8 cellular contexts compared by ENCODE assay signal in genomic region chrX:46574337-46574940, GRCh38. TPM values are rescaled to one million over a fixed set of nuclear protein-coding genes. Genes with fewer than 3 reads are reported as not detected.
DNase-seq lines count a peak whose midpoint lies in the region; ATAC-seq and TF ChIP-seq lines count a peak whose summit lies in the region.

No MANE protein-coding gene starts in this region.

- peak overlapping the region; percentile 74 for H3K4me3 ChIP-seq in HUES48 (ENCODE audit: low read depth, low read length)

- no peak for TF ChIP-seq POLR2A in erythroblast (IDR thresholded peaks at IDR 0.05; ENCODE audit: low read length)

- no peak overlapping the region for H3K27ac ChIP-seq in HUES48 (ENCODE audit: low read depth, low read length)

- H3K27me3 ChIP-seq in HUES48 (ENCODE audit: control insufficient read depth, insufficient read depth, low read length) = peaks cover 22% of the 10 kb centered on the region

- CTCF ChIA-PET in activated CD4-positive, alpha-beta T cell treated with anti-CD3 and anti-CD28 coated beads, Interleukin-2, amount 10 ng/mL, durations not matched to agents 7 days and 5 days (lab: Charles Lee) = interaction anchor here (0.6 kb wide), 1 partner anchor 165 kb away, joined by 3 read pairs; no protein-coding TSS in a partner anchor

- TF ChIP-seq CTCF in neural crest cell (conservative IDR thresholded peaks at IDR 0.05) = no peak

- peaks cover 24% of the 10 kb centered on the region for H3K36me3 Mint-ChIP-seq in activated CD4-positive, alpha-beta T cell treated with anti-CD3 and anti-CD28 coated beads, Interleukin-2, amount 10 ng/mL, durations not matched to agents 7 days and 5 days (ENCODE audit: low read depth)
- H3K36me3 Mint-ChIP-seq in neural crest cell (ENCODE audit: low read depth) = peaks cover 5% of the 10 kb centered on the region

- peak; percentile 9 for DNase-seq in NCI-H2196 (lab: John Stamatoyannopoulos, UW; ENCODE audit: unreplicated experiment)
- no peak for DNase-seq in NCI-H2196 treated with DMSO at 0.1 percent for 48 hours (lab: John Stamatoyannopoulos, UW; ENCODE audit: unreplicated experiment)
- peak; percentile 30 for DNase-seq in activated CD4-positive, alpha-beta T cell treated with anti-CD3 and anti-CD28 coated beads, Interleukin-2, amount 10 ng/mL, durations not matched to agents 7 days and 5 days
- peak; percentile 15 to 36 for DNase-seq in erythroblast (lab: John Stamatoyannopoulos, UW)
- DNase-seq in neural crest cell (ENCODE audit: low read depth, low spot score) = peak; percentile 2
- DNase-seq in glomerular visceral epithelial cell (ENCODE audit: extremely low spot score) = no peak

- peaks cover 26% of the 10 kb centered on the region for H3K4me1 ChIP-seq in HUES48 (ENCODE audit: control insufficient read depth, insufficient read depth, low read length)

- peak overlapping the region; percentile 89 for H3K27ac Mint-ChIP-seq in activated CD4-positive, alpha-beta T cell treated with anti-CD3 and anti-CD28 coated beads, Interleukin-2, amount 10 ng/mL, durations not matched to agents 7 days and 5 days
- no peak overlapping the region for H3K27ac Mint-ChIP-seq in neural crest cell (ENCODE audit: unreplicated experiment)

- H3K4me1 Mint-ChIP-seq in activated CD4-positive, alpha-beta T cell treated with anti-CD3 and anti-CD28 coated beads, Interleukin-2, amount 10 ng/mL, durations not matched to agents 7 days and 5 days = peaks cover 44% of the 10 kb centered on the region
- H3K4me1 Mint-ChIP-seq in neural crest cell = peaks cover 25% of the 10 kb centered on the region

- peaks cover 5% of the 10 kb centered on the region; the same call in 1 of the 2 replicates for H3K36me3 ChIP-seq in HUES48 (ENCODE audit: control insufficient read depth, insufficient read depth, low read length)

- no peaks in the 10 kb centered on the region for H3K9me3 ChIP-seq in HUES48 (ENCODE audit: control insufficient read depth, insufficient read depth, low read length)

- peak overlapping the region; percentile 81 for H3K4me3 Mint-ChIP-seq in activated CD4-positive, alpha-beta T cell treated with anti-CD3 and anti-CD28 coated beads, Interleukin-2, amount 10 ng/mL, durations not matched to agents 7 days and 5 days
- H3K4me3 Mint-ChIP-seq in neural crest cell = peak overlapping the region; percentile 87

- no peak for ATAC-seq in GM18517 (IDR thresholded peaks at IDR 0.05; ENCODE audit: unreplicated experiment)

- POLR2A ChIA-PET in activated CD4-positive, alpha-beta T cell treated with anti-CD3 and anti-CD28 coated beads, Interleukin-2, amount 10 ng/mL, durations not matched to agents 7 days and 5 days (lab: Charles Lee) = no interaction called here

- peak overlapping the region; percentile 7; the same call in 1 of the 2 replicates for H3K9ac ChIP-seq in HUES48 (ENCODE audit: low read depth, low read length)

- H3K27me3 Mint-ChIP-seq in activated CD4-positive, alpha-beta T cell treated with anti-CD3 and anti-CD28 coated beads, Interleukin-2, amount 10 ng/mL, durations not matched to agents 7 days and 5 days = no peaks in the 10 kb centered on the region
- H3K27me3 Mint-ChIP-seq in neural crest cell (ENCODE audit: low read depth) = peaks cover 41% of the 10 kb centered on the region

- no peaks in the 10 kb centered on the region for H3K9me3 Mint-ChIP-seq in activated CD4-positive, alpha-beta T cell treated with anti-CD3 and anti-CD28 coated beads, Interleukin-2, amount 10 ng/mL, durations not matched to agents 7 days and 5 days
- no peaks in the 10 kb centered on the region for H3K9me3 Mint-ChIP-seq in neural crest cell

RNA-seq across cellular contexts. Expression of gene CHST7, which starts 0.9 kb away (rescaled TPM):
- total RNA-seq in activated CD4-positive, alpha-beta T cell treated with anti-CD3 and anti-CD28 coated beads, Interleukin-2, amount 10 ng/mL, durations not matched to agents 7 days and 5 days = 1 to 10 TPM; 8.4 to 9.9 TPM
- total RNA-seq in neural crest cell = 1.9 and 2.3 TPM in 2 replicates

RNA-seq across cellular contexts. Expression of gene ZNF674, which starts 29.2 kb away (rescaled TPM):
- 1 to 10 TPM; 5.3 to 5.4 TPM for total RNA-seq in activated CD4-positive, alpha-beta T cell treated with anti-CD3 and anti-CD28 coated beads, Interleukin-2, amount 10 ng/mL, durations not matched to agents 7 days and 5 days
- total RNA-seq in neural crest cell = 4.7 and 6.2 TPM in 2 replicates

Comparison
In these comparisons a context has a peak if more than half of its experiments do, and no peak if none do; other contexts are left out.
1. DNase-seq: peak in NCI-H2196 (single experiment), activated CD4-positive, alpha-beta T cell treated with anti-CD3 and anti-CD28 coated beads, Interleukin-2, amount 10 ng/mL, durations not matched to agents 7 days and 5 days (single experiment), erythroblast (2 of 2) and neural crest cell (single experiment); none in NCI-H2196 treated with DMSO at 0.1 percent for 48 hours (single experiment) and glomerular visceral epithelial cell (single experiment).